ENCODE assay signal across 9 cellular contexts in the genomic region with DNA sequence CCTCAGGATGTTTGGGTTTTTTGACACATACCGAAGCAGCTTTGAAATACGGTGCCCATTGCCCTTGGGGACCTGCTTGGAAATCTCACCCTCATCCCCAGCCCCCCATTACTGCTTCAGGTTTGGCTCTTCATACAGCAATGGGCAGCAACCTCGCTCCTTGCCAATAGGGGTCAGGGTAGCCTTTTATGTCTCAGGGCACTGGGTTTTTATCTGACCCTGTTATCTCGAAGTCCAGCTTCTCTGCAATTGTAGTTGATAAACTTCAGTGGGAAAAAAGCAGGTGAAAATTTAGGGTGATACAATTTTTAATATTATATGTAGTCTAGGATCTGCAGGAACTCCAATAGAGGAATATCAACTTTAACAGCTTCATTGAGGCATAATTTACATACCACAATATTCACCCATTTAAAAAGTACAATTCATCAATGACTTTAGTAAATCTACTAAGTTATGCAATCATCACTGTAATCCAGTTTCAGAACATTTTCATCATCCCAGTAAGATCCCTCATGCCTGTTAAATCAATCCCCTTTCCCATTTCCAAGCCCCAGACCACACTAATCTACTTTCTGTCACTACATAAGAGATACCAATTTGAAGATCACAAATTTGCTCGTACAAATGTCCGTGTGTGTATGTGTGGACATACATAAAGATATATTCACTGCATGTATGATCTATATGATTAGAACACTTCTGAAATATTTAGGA.
DNase-seq lines count a peak whose midpoint lies in the region; ATAC-seq and TF ChIP-seq lines count a peak whose summit lies in the region.
"Had no signal": no experiment of that assay in that cellular context is flagged by ENCODE, and none has a peak within 500 bp of the region (broad histone marks: within the 10 kb centered on the region; RNA-seq: fewer than 3 reads in every experiment).

No MANE protein-coding gene starts in this region.

- H3K4me1 Mint-ChIP-seq in activated naive CD8-positive, alpha-beta T cell treated with anti-CD3 and anti-CD28 coated beads for 36 hours: peaks cover 14% of the 10 kb centered on the region

- ATAC-seq in HG02798 (IDR thresholded peaks at IDR 0.05; ENCODE audit: poor library complexity, unreplicated experiment) (no peak), gastroesophageal sphincter (no peak)

- H3K36me3 ChIP-seq in liver (ENCODE audit: control insufficient read depth in 4 of 4, insufficient read depth in 3 of 4, low read depth in 1 of 4, low read length in 3 of 4) (no peaks in the 10 kb centered on the region), gastroesophageal sphincter (no peaks in the 10 kb centered on the region)

- WGBS in liver: 61% methylated on average over 6 of the region's 6 CpGs
- WGBS in gastroesophageal sphincter (ENCODE audit: low coverage in 1 of 2), 2 donors: 70 to 76% methylated on average over 5 to 6 of the region's 6 CpGs

- H3K27me3 ChIP-seq in liver (ENCODE audit: control insufficient read depth in 4 of 4, insufficient read depth in 4 of 4, low read length in 3 of 4): no peaks in the 10 kb centered on the region
- H3K27me3 ChIP-seq in gastroesophageal sphincter: no peaks in the 10 kb centered on the region

- H3K27me3 Mint-ChIP-seq in activated naive CD8-positive, alpha-beta T cell treated with anti-CD3 and anti-CD28 coated beads for 36 hours: peaks cover 3% of the 10 kb centered on the region

- TF ChIP-seq CTCF in liver (IDR thresholded peaks at IDR 0.05; ENCODE audit: low read depth, low read length, missing input control): peak; percentile 63
- peak in 1 of 4 experiments; percentile 42 for TF ChIP-seq CTCF in gastroesophageal sphincter (IDR thresholded peaks at IDR 0.05)

- H3K9ac ChIP-seq in liver (ENCODE audit: low read depth in 1 of 2, low read length in 2 of 2): no peak overlapping the region

- DNase-seq in DMS 273 (lab: John Stamatoyannopoulos, UW; ENCODE audit: unreplicated experiment): peak; percentile 62
- no peak for DNase-seq in DMS 273 treated with DMSO at 0.1 percent for 48 hours (lab: John Stamatoyannopoulos, UW)
- peak; percentile 10 for DNase-seq in HuH-7 (ENCODE audit: low spot score)
- peak; percentile 25 for DNase-seq in activated naive CD8-positive, alpha-beta T cell treated with anti-CD3 and anti-CD28 coated beads for 36 hours
- DNase-seq in NCI-H1436 treated with DMSO at 0.1 percent for 48 hours (lab: John Stamatoyannopoulos, UW): no peak

- no peak for TF ChIP-seq EP300 in gastroesophageal sphincter (IDR thresholded peaks at IDR 0.05)

- no peak overlapping the region for H3K4me3 Mint-ChIP-seq in activated naive CD8-positive, alpha-beta T cell treated with anti-CD3 and anti-CD28 coated beads for 36 hours
- H3K4me3 Mint-ChIP-seq: T-helper 1 cell treated with Interleukin-12 subunit alpha and Interleukin-12 subunit beta and Interleukin-4 antibody, amounts not matched to agents 30 μg/mL and 1 μg/mL, for 36 hours had no signal

- TF ChIP-seq POLR2A in gastroesophageal sphincter (IDR thresholded peaks at IDR 0.05): no peak

- H3K9me3 ChIP-seq in liver (ENCODE audit: control insufficient read depth in 4 of 4, low read length in 3 of 4) (no peaks in the 10 kb centered on the region), gastroesophageal sphincter (no peaks in the 10 kb centered on the region)

- H3K4me1 ChIP-seq in liver (ENCODE audit: control insufficient read depth in 4 of 4, insufficient read depth in 4 of 4, low read length in 3 of 4) (peaks cover 4 to 55% (median 48%) of the 10 kb centered on the region in 4 donors), gastroesophageal sphincter (peaks cover 19 to 81% (median 23%) of the 10 kb centered on the region in 3 donors)

- H3K9me3 Mint-ChIP-seq in activated naive CD8-positive, alpha-beta T cell treated with anti-CD3 and anti-CD28 coated beads for 36 hours: no peaks in the 10 kb centered on the region
- H3K9me3 Mint-ChIP-seq: T-helper 1 cell treated with Interleukin-12 subunit alpha and Interleukin-12 subunit beta and Interleukin-4 antibody, amounts not matched to agents 30 μg/mL and 1 μg/mL, for 36 hours had no signal

- TF ChIP-seq RAD21 in liver (IDR thresholded peaks at IDR 0.05): peak; percentile 83 to 84

- no peak overlapping the region for H3K4me3 ChIP-seq in liver (ENCODE audit: low read depth in 1 of 3, low read length in 3 of 3)
- H3K4me3 ChIP-seq in gastroesophageal sphincter: no peak overlapping the region

- H3K36me3 Mint-ChIP-seq in activated naive CD8-positive, alpha-beta T cell treated with anti-CD3 and anti-CD28 coated beads for 36 hours: no peaks in the 10 kb centered on the region

- H3K27ac Mint-ChIP-seq in activated naive CD8-positive, alpha-beta T cell treated with anti-CD3 and anti-CD28 coated beads for 36 hours: no peak overlapping the region
- H3K27ac Mint-ChIP-seq: T-helper 1 cell treated with Interleukin-12 subunit alpha and Interleukin-12 subunit beta and Interleukin-4 antibody, amounts not matched to agents 30 μg/mL and 1 μg/mL, for 36 hours had no signal

- H3K27ac ChIP-seq in liver (ENCODE audit: low read depth in 1 of 2, low read length in 2 of 2) (no peak overlapping the region), gastroesophageal sphincter (peak overlapping the region in 1 of 4 donors; percentile 18)

TF ChIP-seq in liver, 16 proteins besides CTCF, POLR2A, EP300 and RAD21:
- no peak for TF ChIP-seq FOXA2 (IDR thresholded peaks at IDR 0.05)
- TF ChIP-seq, protein P1, sequence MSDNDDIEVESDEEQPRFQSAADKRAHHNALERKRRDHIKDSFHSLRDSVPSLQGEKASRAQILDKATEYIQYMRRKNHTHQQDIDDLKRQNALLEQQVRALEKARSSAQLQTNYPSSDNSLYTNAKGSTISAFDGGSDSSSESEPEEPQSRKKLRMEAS (IDR thresholded peaks at IDR 0.05): no peak
- TF ChIP-seq GABPA (IDR thresholded peaks at IDR 0.05 in 1 of 2, conservative IDR thresholded peaks at IDR 0.05 in 1 of 2): no peak
- peak; percentile 48 to 69 for TF ChIP-seq HNF4A (conservative IDR thresholded peaks at IDR 0.05)
- TF ChIP-seq YY1 (IDR thresholded peaks at IDR 0.05): no peak
- TF ChIP-seq SP1 (IDR thresholded peaks at IDR 0.05): no peak
- no peak for TF ChIP-seq JUND (IDR thresholded peaks at IDR 0.05)
- TF ChIP-seq, protein P2, sequence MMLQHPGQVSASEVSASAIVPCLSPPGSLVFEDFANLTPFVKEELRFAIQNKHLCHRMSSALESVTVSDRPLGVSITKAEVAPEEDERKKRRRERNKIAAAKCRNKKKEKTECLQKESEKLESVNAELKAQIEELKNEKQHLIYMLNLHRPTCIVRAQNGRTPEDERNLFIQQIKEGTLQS (IDR thresholded peaks at IDR 0.05): no peak
- no peak for TF ChIP-seq FOXA1 (IDR thresholded peaks at IDR 0.05)
- peak; percentile 27 for TF ChIP-seq HNF4G (IDR thresholded peaks at IDR 0.05)
- no peak for TF ChIP-seq TAF1 (conservative IDR thresholded peaks at IDR 0.05)
- TF ChIP-seq, protein P3, sequence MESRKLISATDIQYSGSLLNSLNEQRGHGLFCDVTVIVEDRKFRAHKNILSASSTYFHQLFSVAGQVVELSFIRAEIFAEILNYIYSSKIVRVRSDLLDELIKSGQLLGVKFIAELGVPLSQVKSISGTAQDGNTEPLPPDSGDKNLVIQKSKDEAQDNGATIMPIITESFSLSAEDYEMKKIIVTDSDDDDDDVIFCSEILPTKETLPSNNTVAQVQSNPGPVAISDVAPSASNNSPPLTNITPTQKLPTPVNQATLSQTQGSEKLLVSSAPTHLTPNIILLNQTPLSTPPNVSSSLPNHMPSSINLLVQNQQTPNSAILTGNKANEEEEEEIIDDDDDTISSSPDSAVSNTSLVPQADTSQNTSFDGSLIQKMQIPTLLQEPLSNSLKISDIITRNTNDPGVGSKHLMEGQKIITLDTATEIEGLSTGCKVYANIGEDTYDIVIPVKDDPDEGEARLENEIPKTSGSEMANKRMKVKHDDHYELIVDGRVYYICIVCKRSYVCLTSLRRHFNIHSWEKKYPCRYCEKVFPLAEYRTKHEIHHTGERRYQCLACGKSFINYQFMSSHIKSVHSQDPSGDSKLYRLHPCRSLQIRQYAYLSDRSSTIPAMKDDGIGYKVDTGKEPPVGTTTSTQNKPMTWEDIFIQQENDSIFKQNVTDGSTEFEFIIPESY (IDR thresholded peaks at IDR 0.05): no peak
- TF ChIP-seq, protein P4, sequence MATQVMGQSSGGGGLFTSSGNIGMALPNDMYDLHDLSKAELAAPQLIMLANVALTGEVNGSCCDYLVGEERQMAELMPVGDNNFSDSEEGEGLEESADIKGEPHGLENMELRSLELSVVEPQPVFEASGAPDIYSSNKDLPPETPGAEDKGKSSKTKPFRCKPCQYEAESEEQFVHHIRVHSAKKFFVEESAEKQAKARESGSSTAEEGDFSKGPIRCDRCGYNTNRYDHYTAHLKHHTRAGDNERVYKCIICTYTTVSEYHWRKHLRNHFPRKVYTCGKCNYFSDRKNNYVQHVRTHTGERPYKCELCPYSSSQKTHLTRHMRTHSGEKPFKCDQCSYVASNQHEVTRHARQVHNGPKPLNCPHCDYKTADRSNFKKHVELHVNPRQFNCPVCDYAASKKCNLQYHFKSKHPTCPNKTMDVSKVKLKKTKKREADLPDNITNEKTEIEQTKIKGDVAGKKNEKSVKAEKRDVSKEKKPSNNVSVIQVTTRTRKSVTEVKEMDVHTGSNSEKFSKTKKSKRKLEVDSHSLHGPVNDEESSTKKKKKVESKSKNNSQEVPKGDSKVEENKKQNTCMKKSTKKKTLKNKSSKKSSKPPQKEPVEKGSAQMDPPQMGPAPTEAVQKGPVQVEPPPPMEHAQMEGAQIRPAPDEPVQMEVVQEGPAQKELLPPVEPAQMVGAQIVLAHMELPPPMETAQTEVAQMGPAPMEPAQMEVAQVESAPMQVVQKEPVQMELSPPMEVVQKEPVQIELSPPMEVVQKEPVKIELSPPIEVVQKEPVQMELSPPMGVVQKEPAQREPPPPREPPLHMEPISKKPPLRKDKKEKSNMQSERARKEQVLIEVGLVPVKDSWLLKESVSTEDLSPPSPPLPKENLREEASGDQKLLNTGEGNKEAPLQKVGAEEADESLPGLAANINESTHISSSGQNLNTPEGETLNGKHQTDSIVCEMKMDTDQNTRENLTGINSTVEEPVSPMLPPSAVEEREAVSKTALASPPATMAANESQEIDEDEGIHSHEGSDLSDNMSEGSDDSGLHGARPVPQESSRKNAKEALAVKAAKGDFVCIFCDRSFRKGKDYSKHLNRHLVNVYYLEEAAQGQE (IDR thresholded peaks at IDR 0.05): peak; percentile 34
- TF ChIP-seq EGR1 (IDR thresholded peaks at IDR 0.05; ENCODE audit: low read depth in 2 of 2): no peak
- TF ChIP-seq RXRA (IDR thresholded peaks at IDR 0.05): peak; percentile 14 to 47
- TF ChIP-seq NR2F2 (IDR thresholded peaks at IDR 0.05): no peak

Comparison
In these comparisons a context has a peak if more than half of its experiments do, and no peak if none do; other contexts are left out.
1. DNase-seq: peak in DMS 273 (single experiment), HuH-7 (single experiment) and activated naive CD8-positive, alpha-beta T cell treated with anti-CD3 and anti-CD28 coated beads for 36 hours (single experiment); none in DMS 273 treated with DMSO at 0.1 percent for 48 hours (single experiment) and NCI-H1436 treated with DMSO at 0.1 percent for 48 hours (single experiment).